In genomic region chr3:196166741-196167140, GRCh38 we compare ENCODE assay signal across 17 cellular contexts. TPM values are rescaled to one million over a fixed set of nuclear protein-coding genes. Genes with fewer than 3 reads are reported as not detected.
DNase-seq lines count a peak whose midpoint lies in the region; ATAC-seq and TF ChIP-seq lines count a peak whose summit lies in the region.
"Had no signal": no experiment of that assay in that cellular context is flagged by ENCODE, and none has a peak within 500 bp of the region (broad histone marks: within the 10 kb centered on the region; RNA-seq: fewer than 3 reads in every experiment).

No MANE protein-coding gene starts in this region.

- no peak overlapping the region for H3K27ac ChIP-seq in ovary

- no peak for TF ChIP-seq POLR2A in ovary (IDR thresholded peaks at IDR 0.05)

- H3K36me3 Mint-ChIP-seq in activated naive CD4-positive, alpha-beta T cell treated with anti-CD3 and anti-CD28 coated beads, Interleukin-2, amount 50 U/mL, for 72 hours: no peaks in the 10 kb centered on the region
- H3K36me3 Mint-ChIP-seq in activated T-cell treated with anti-CD3 and anti-CD28 coated beads, Interleukin-2, amount 50 U/mL, for 72 hours (ENCODE audit: insufficient read depth in 2 of 2): no peaks in the 10 kb centered on the region
- peaks cover 8% of the 10 kb centered on the region for H3K36me3 Mint-ChIP-seq in stimulated activated effector memory CD8-positive, alpha-beta T cell treated with anti-CD3 and anti-CD28 coated beads, Interleukin-12 subunit alpha, Interleukin-12 subunit beta, amount 100 ng/mL, for 72 hours

- H3K4me3 Mint-ChIP-seq in activated T-cell treated with anti-CD3 and anti-CD28 coated beads, Interleukin-2, amount 50 U/mL, for 72 hours: peak overlapping the region in 1 of 2 donors; percentile 28
- no peak overlapping the region for H3K4me3 Mint-ChIP-seq in stimulated activated effector memory CD8-positive, alpha-beta T cell treated with anti-CD3 and anti-CD28 coated beads, Interleukin-12 subunit alpha, Interleukin-12 subunit beta, amount 100 ng/mL, for 72 hours

- peak; percentile 47 for DNase-seq in activated CD4-positive, alpha-beta T cell treated with anti-CD3 and anti-CD28 coated beads for 48 hours
- no peak for DNase-seq in activated CD4-positive, alpha-beta T cell treated with anti-CD3 and anti-CD28 coated beads for 4 hours
- peak in 1 of 2 donors; percentile 34 for DNase-seq in activated naive CD4-positive, alpha-beta T cell treated with anti-CD3 and anti-CD28 coated beads, Interleukin-2, amount 50 U/mL, for 72 hours (ENCODE audit: low spot score in 2 of 2)
- DNase-seq in activated naive CD4-positive, alpha-beta T cell treated with anti-CD3 and anti-CD28 coated beads, Interleukin-2, amount 50 U/mL, for 16 hours: no peak
- peak in 1 of 2 donors; percentile 47 for DNase-seq in activated T-cell treated with anti-CD3 and anti-CD28 coated beads, Interleukin-2, amount 50 U/mL, for 72 hours
- DNase-seq in stimulated activated effector memory CD8-positive, alpha-beta T cell treated with anti-CD3 and anti-CD28 coated beads, Interleukin-12 subunit alpha, Interleukin-12 subunit beta, amount 100 ng/mL, for 72 hours (ENCODE audit: low spot score in 2 of 2): no peak
- DNase-seq in NCI-H2029 (lab: John Stamatoyannopoulos, UW): no peak
- no peak for DNase-seq in ovary
- DNase-seq: DMS53; H7; NCI-H1092 treated with DMSO at 0.1 percent for 48 hours; NCI-H1694 treated with DMSO at 0.1 percent for 48 hours; NCI-H69; NK-92 treated with Interleukin-12 subunit alpha and Interleukin-12 subunit beta, amount 100 ng/mL, for 24 hours; OCI-M1 had no signal

- WGBS in ovary, 3 donors: 91 to 94% (median 92%) methylated on average over 7 of the region's 7 CpGs

- no peaks in the 10 kb centered on the region for H3K27me3 ChIP-seq in ovary

- intact Hi-C loops in ovary (cut with DNase I): no loop called here

- no peak for TF ChIP-seq EP300 in ovary (IDR thresholded peaks at IDR 0.05)

- no peak overlapping the region for H3K4me3 ChIP-seq in ovary
- H3K4me3 ChIP-seq: K562 had no signal

- ATAC-seq in activated naive CD4-positive, alpha-beta T cell treated with anti-CD3 and anti-CD28 coated beads, Interleukin-2, amount 50 U/mL, for 72 hours: peak; percentile 91 to 93
- peak; percentile 93 to 98 for ATAC-seq in activated T-cell treated with anti-CD3 and anti-CD28 coated beads, Interleukin-2, amount 50 U/mL, for 72 hours (replicated peaks in 1 of 2)
- ATAC-seq in stimulated activated effector memory CD8-positive, alpha-beta T cell treated with anti-CD3 and anti-CD28 coated beads, Interleukin-12 subunit alpha, Interleukin-12 subunit beta, amount 100 ng/mL, for 72 hours: peak; percentile 95
- ATAC-seq: K562 had no signal

- H3K4me1 Mint-ChIP-seq in activated T-cell treated with anti-CD3 and anti-CD28 coated beads, Interleukin-2, amount 50 U/mL, for 72 hours (ENCODE audit: low read depth): peaks cover 15% of the 10 kb centered on the region
- peaks cover 5% of the 10 kb centered on the region for H3K4me1 Mint-ChIP-seq in stimulated activated effector memory CD8-positive, alpha-beta T cell treated with anti-CD3 and anti-CD28 coated beads, Interleukin-12 subunit alpha, Interleukin-12 subunit beta, amount 100 ng/mL, for 72 hours

- H3K27me3 Mint-ChIP-seq in activated T-cell treated with anti-CD3 and anti-CD28 coated beads, Interleukin-2, amount 50 U/mL, for 72 hours (ENCODE audit: low read depth): no peaks in the 10 kb centered on the region

- H3K36me3 ChIP-seq in ovary: no peaks in the 10 kb centered on the region

- H3K9me3 ChIP-seq in ovary: no peaks in the 10 kb centered on the region

- no peaks in the 10 kb centered on the region for H3K9me3 Mint-ChIP-seq in activated naive CD4-positive, alpha-beta T cell treated with anti-CD3 and anti-CD28 coated beads, Interleukin-2, amount 50 U/mL, for 72 hours
- H3K9me3 Mint-ChIP-seq in activated T-cell treated with anti-CD3 and anti-CD28 coated beads, Interleukin-2, amount 50 U/mL, for 72 hours: peaks cover 0 to 2% of the 10 kb centered on the region in 2 donors
- no peaks in the 10 kb centered on the region for H3K9me3 Mint-ChIP-seq in stimulated activated effector memory CD8-positive, alpha-beta T cell treated with anti-CD3 and anti-CD28 coated beads, Interleukin-12 subunit alpha, Interleukin-12 subunit beta, amount 100 ng/mL, for 72 hours

- peaks cover 8% of the 10 kb centered on the region for H3K4me1 ChIP-seq in ovary (ENCODE audit: insufficient read depth)

- no peak for TF ChIP-seq CTCF in ovary (IDR thresholded peaks at IDR 0.05)

- H3K27ac Mint-ChIP-seq in activated naive CD4-positive, alpha-beta T cell treated with anti-CD3 and anti-CD28 coated beads, Interleukin-2, amount 50 U/mL, for 72 hours: peak overlapping the region; percentile 60 to 63
- peak overlapping the region; percentile 9 for H3K27ac Mint-ChIP-seq in activated T-cell treated with anti-CD3 and anti-CD28 coated beads, Interleukin-2, amount 50 U/mL, for 72 hours
- H3K27ac Mint-ChIP-seq in stimulated activated effector memory CD8-positive, alpha-beta T cell treated with anti-CD3 and anti-CD28 coated beads, Interleukin-12 subunit alpha, Interleukin-12 subunit beta, amount 100 ng/mL, for 72 hours: peak overlapping the region; percentile 54

RNA-seq across cellular contexts. Expression of gene ZDHHC19, which starts 44.5 kb away (rescaled TPM):
- total RNA-seq in activated naive CD4-positive, alpha-beta T cell treated with anti-CD3 and anti-CD28 coated beads, Interleukin-2, amount 50 U/mL, for 72 hours: not detected
- not detected for total RNA-seq in activated T-cell treated with anti-CD3 and anti-CD28 coated beads, Interleukin-2, amount 50 U/mL, for 72 hours
- total RNA-seq in ovary: 1 to 10 TPM in 6 of 7 donors, under 1 TPM in 1; 0.24 to 9.3 (median 3.8) TPM
- 1 to 10 TPM; 4.7 to 4.9 TPM for polyA plus RNA-seq in ovary
- total RNA-seq: A673, H7 had no signal

RNA-seq across cellular contexts. Expression of gene SLC51A, which starts 49.6 kb away (rescaled TPM):
- not detected for total RNA-seq in activated naive CD4-positive, alpha-beta T cell treated with anti-CD3 and anti-CD28 coated beads, Interleukin-2, amount 50 U/mL, for 72 hours
- total RNA-seq in activated T-cell treated with anti-CD3 and anti-CD28 coated beads, Interleukin-2, amount 50 U/mL, for 72 hours: not detected
- 10 to 100 TPM in 3 of 7 donors, 1 to 10 TPM in 4; 2.6 to 14.2 (median 9.0) TPM for total RNA-seq in ovary
- polyA plus RNA-seq in ovary: 10 to 100 TPM in 1 of 2 donors, 1 to 10 TPM in 1; 7.3 to 10.5 TPM
- total RNA-seq: A673, K562 had no signal

Comparison
In these comparisons a context has a peak if more than half of its experiments do, and no peak if none do; other contexts are left out.
1. H3K27ac Mint-ChIP-seq: peak in every context shown above with its lines; median percentile 62 in activated naive CD4-positive, alpha-beta T cell treated with anti-CD3 and anti-CD28 coated beads, Interleukin-2, amount 50 U/mL, for 72 hours; 54 in stimulated activated effector memory CD8-positive, alpha-beta T cell treated with anti-CD3 and anti-CD28 coated beads, Interleukin-12 subunit alpha, Interleukin-12 subunit beta, amount 100 ng/mL, for 72 hours; 9 in activated T-cell treated with anti-CD3 and anti-CD28 coated beads, Interleukin-2, amount 50 U/mL, for 72 hours.